ENCODE assay signal across 17 cellular contexts in the genomic region with DNA sequence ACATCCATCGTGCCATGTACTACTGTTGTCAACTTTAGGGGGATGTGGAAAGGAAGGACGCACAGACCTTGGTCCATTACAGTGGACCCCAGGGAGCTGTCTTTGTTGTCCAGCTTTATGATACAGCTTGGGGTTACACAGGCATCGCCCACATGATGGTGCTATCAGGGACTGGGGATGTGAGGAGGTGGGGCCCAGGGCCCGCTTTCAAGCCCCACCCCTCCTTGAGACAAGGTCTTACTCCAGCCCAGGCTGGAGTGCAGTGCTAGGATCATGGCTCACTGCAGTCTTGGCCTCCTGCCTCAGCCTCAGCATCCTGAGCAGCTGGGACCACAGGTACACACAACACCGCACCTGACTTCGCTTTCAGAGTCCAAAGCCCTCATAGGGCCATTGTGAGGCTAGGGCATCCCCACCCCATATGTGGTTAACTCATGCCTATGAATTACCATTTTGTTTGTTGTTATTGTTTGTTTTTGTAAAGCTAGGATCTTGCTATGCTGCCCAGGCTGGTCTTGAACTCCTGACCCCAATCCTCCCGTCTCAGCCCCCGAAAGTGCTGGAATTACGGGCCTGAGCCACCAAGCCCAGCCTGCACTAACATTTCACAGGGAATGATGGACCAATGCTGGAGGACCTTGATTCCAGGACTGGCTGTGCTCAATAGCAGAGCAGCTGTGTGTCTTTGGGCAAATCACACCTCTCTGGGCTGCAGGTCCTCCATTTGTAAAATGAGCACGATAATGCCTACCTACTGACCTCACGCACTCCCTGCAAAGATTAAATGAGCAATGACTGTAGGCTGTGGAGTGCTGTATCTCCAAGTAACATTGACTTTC. TPM values are rescaled to one million over a fixed set of nuclear protein-coding genes. Genes with fewer than 3 reads are reported as not detected.
A peak's percentile ranks its signal among the peaks of the same experiment; 100 is the strongest.
DNase-seq lines count a peak whose midpoint lies in the region; ATAC-seq, FAIRE-seq and TF ChIP-seq lines count a peak whose summit lies in the region.
"Had no signal": no experiment of that assay in that cellular context is flagged by ENCODE, and none has a peak within 500 bp of the region (broad histone marks: within the 10 kb centered on the region; RNA-seq: fewer than 3 reads in every experiment).

No MANE protein-coding gene starts in this region.

- in situ Hi-C loops in GM12878 (cut with MboI) (loop anchor here (25.0 kb wide), 1 partner anchor 1659 kb away; no protein-coding TSS in a partner anchor), GM23248 (cut with MboI) (no loop called here)

- CTCF ChIA-PET in GM12878 (lab: Yijun Ruan, JAX): interaction anchor here (1.6 kb wide), 1 partner anchor 15 kb away, joined by 6 read pairs; no protein-coding TSS in a partner anchor

- H4K20me1 ChIP-seq in GM12878 (ENCODE audit: control insufficient read depth, insufficient read depth) (no peaks in the 10 kb centered on the region), GM23248 (ENCODE audit: insufficient read depth) (no peaks in the 10 kb centered on the region; the same call in 1 of the 2 replicates)

- H3K27me3 ChIP-seq in HL-60 (ENCODE audit: insufficient read depth, poor library complexity, severe bottlenecking) (no peaks in the 10 kb centered on the region), GM12878 (replicated peaks in 1 of 2; ENCODE audit: control insufficient read depth in 2 of 2, insufficient read depth in 2 of 2, low read length in 1 of 2) (no peaks in the 10 kb centered on the region), GM23248 (replicated peaks; ENCODE audit: insufficient read depth) (no peaks in the 10 kb centered on the region)
- H3K27me3 ChIP-seq: esophagus squamous epithelium, SJCRH30 had no signal

- H3K79me2 ChIP-seq in GM12878 (ENCODE audit: control insufficient read depth, insufficient read depth, low read length): peaks cover 80% of the 10 kb centered on the region
- peaks cover 99% of the 10 kb centered on the region for H3K79me2 ChIP-seq in GM23248 (ENCODE audit: insufficient read depth)

- H3K27me3 Mint-ChIP-seq in CD14-positive monocyte (ENCODE audit: low read depth in 3 of 3): peaks cover 0 to 4% (median 0%) of the 10 kb centered on the region in 3 donors
- H3K27me3 Mint-ChIP-seq in naive thymus-derived CD8-positive, alpha-beta T cell: no peaks in the 10 kb centered on the region

- POLR2A ChIA-PET in GM12878 (lab: Charles Lee): interaction anchor here (0.6 kb wide), 1 partner anchor 32 kb away, joined by 7 read pairs; no protein-coding TSS in a partner anchor
- POLR2A ChIA-PET in naive thymus-derived CD8-positive, alpha-beta T cell (lab: Charles Lee): interaction anchor here (0.8 to 1.4 kb wide), 3 partner anchors 11 to 33 kb away, joined by 3 to 7 read pairs (median 3); partner anchors contain the start of gene FCSK

- no peak for ATAC-seq in GM12878
- no peak for ATAC-seq in naive thymus-derived CD8-positive, alpha-beta T cell
- ATAC-seq in HG02938 (IDR thresholded peaks at IDR 0.05; ENCODE audit: unreplicated experiment): no peak
- ATAC-seq: activated CD4-positive, CD25-positive, alpha-beta regulatory T cell treated with anti-CD3 and anti-CD28 coated beads, Interleukin-2, amount 50 U/mL, for 24 hours; PC-3 had no signal

- peaks cover 59% of the 10 kb centered on the region for H3K4me1 Mint-ChIP-seq in CD14-positive monocyte
- peaks cover 33 to 74% (median 65%) of the 10 kb centered on the region in 4 donors for H3K4me1 Mint-ChIP-seq in naive thymus-derived CD8-positive, alpha-beta T cell

- H2AFZ ChIP-seq in GM12878 (ENCODE audit: control insufficient read depth, low read depth, low read length) (no peak overlapping the region), GM23248 (no peak overlapping the region)

- no peak overlapping the region for H3K4me3 ChIP-seq in HL-60 (replicated peaks; ENCODE audit: insufficient read depth, low read length)
- no peak overlapping the region for H3K4me3 ChIP-seq in GM12878
- no peak overlapping the region for H3K4me3 ChIP-seq in GM23248
- H3K4me3 ChIP-seq: esophagus squamous epithelium, SJCRH30 had no signal

- peak overlapping the region; percentile 83 for H3K27ac ChIP-seq in HL-60 (replicated peaks)
- no peak overlapping the region; the same call in 1 of the 2 replicates for H3K27ac ChIP-seq in GM12878 (ENCODE audit: control insufficient read depth, insufficient read depth)
- no peak overlapping the region for H3K27ac ChIP-seq in GM23248
- H3K27ac ChIP-seq: esophagus squamous epithelium, SJCRH30 had no signal

- BruUV-seq in GM12878 (replicated peaks; lab: Mats Ljungman, UMichigan): TSS peak; percentile 2

- intact Hi-C loops in CD14-positive monocyte (cut with micrococcal nuclease) (loop anchor here in 1 of 2 donors (2.0 kb wide), 1 partner anchor 13 kb away; no protein-coding TSS in a partner anchor), GM12878 (cut with micrococcal nuclease; ENCODE audit: unreplicated experiment) (no loop called here)

- 90% methylated on average over 11 of the region's 11 CpGs for WGBS in GM12878 (ENCODE audit: insufficient coverage, insufficient replicate concordance, low lambda C conversion rate, missing lambda C conversion rate)
- 93 to 94% methylated on average over 11 of the region's 11 CpGs for WGBS in GM23248 (ENCODE audit: low coverage in 1 of 2, low lambda C conversion rate in 2 of 2, missing lambda C conversion rate in 2 of 2), 2 experiments

- peaks cover 23 to 47% of the 10 kb centered on the region in 2 donors for H3K36me3 Mint-ChIP-seq in CD14-positive monocyte
- peaks cover 0 to 17% (median 0%) of the 10 kb centered on the region in 3 donors for H3K36me3 Mint-ChIP-seq in naive thymus-derived CD8-positive, alpha-beta T cell

- H3K27ac Mint-ChIP-seq in CD14-positive monocyte: peak overlapping the region in 5 of 7 donors; percentile 15 to 99 (median 93)
- peak overlapping the region; percentile 34 to 89 (median 80) for H3K27ac Mint-ChIP-seq in naive thymus-derived CD8-positive, alpha-beta T cell

- no peak for TF ChIP-seq POLR2A in GM12878 (IDR thresholded peaks at IDR 0.05; ENCODE audit: low read depth, low read length)

- DNase-seq in CD14-positive monocyte (ENCODE audit: low spot score) (no peak), HL-60 (ENCODE audit: low read depth in 1 of 2, low spot score in 1 of 2) (no peak), GM12878 (ENCODE audit: low read depth, low spot score) (no peak), DMS79 (lab: John Stamatoyannopoulos, UW) (no peak), GM23248 (no peak), NCI-H2029 (lab: John Stamatoyannopoulos, UW) (no peak)
- DNase-seq in naive thymus-derived CD8-positive, alpha-beta T cell: no peak
- DNase-seq: esophagus squamous epithelium; left colon; NCI-H1092 treated with DMSO at 0.1 percent for 48 hours; NCI-H748 treated with DMSO at 0.1 percent for 48 hours; PC-3; SJCRH30; stimulated activated CD4-positive, alpha-beta T cell treated with anti-CD3 and anti-CD28 coated beads, Interleukin-15, amount 100 ng/mL, for 24 hours; T-helper 2 cell had no signal

- no peaks in the 10 kb centered on the region for H3K9me3 Mint-ChIP-seq in CD14-positive monocyte
- no peaks in the 10 kb centered on the region for H3K9me3 Mint-ChIP-seq in naive thymus-derived CD8-positive, alpha-beta T cell

- TF ChIP-seq RAD21 in GM12878 (IDR thresholded peaks at IDR 0.05; ENCODE audit: insufficient read depth, low read depth, low read length): no peak

- H3K4me3 Mint-ChIP-seq in CD14-positive monocyte: no peak overlapping the region
- no peak overlapping the region for H3K4me3 Mint-ChIP-seq in naive thymus-derived CD8-positive, alpha-beta T cell

- H3K9ac ChIP-seq in GM12878 (ENCODE audit: control insufficient read depth, insufficient read depth, low read length): no peak overlapping the region
- H3K9ac ChIP-seq in GM23248: no peak overlapping the region

- SMC1A ChIA-PET in GM12878 (lab: Charles Lee; ENCODE audit: uncharacterized antibody, unreplicated experiment): interaction anchor here (0.7 to 1.7 kb wide), 3 partner anchors 10 to 62 kb away, joined by 3 to 4 read pairs (median 3); no protein-coding TSS in a partner anchor

- peaks cover 52% of the 10 kb centered on the region for H3K4me1 ChIP-seq in GM12878 (ENCODE audit: control insufficient read depth, insufficient read depth, low read length)
- no peaks in the 10 kb centered on the region for H3K4me1 ChIP-seq in GM23248 (ENCODE audit: insufficient read depth)
- H3K4me1 ChIP-seq: SJCRH30 had no signal

- H3K4me2 ChIP-seq in GM12878 (ENCODE audit: control insufficient read depth, insufficient read depth) (no peak overlapping the region), GM23248 (ENCODE audit: unreplicated experiment) (no peak overlapping the region)

- no peak for FAIRE-seq in GM12878 (lab: Jason Lieb, UNC)

- H3K36me3 ChIP-seq in GM12878 (ENCODE audit: control insufficient read depth in 2 of 2, insufficient read depth in 2 of 2, low read length in 1 of 2) (peaks cover 21 to 23% of the 10 kb centered on the region in 2 experiments; a peak in 3 of 4 replicates), GM23248 (ENCODE audit: low read depth) (no peaks in the 10 kb centered on the region)
- H3K36me3 ChIP-seq: esophagus squamous epithelium, SJCRH30 had no signal

- TF ChIP-seq EP300 in GM12878 (IDR thresholded peaks at IDR 0.05; ENCODE audit: borderline replicate concordance in 1 of 2, control insufficient read depth in 1 of 2, low read depth in 2 of 2, low read length in 2 of 2): no peak

- RAD21 ChIA-PET in GM12878 (lab: Charles Lee; ENCODE audit: unreplicated experiment): interaction anchor here (0.6 to 1.2 kb wide), 2 partner anchors 11 to 122 kb away, joined by 3 to 4 read pairs; partner anchors contain the start of gene DDX19B

- H3K9me2 ChIP-seq in GM23248 (ENCODE audit: insufficient read depth): no peaks in the 10 kb centered on the region

- TF ChIP-seq CTCF in CD14-positive monocyte (IDR thresholded peaks at IDR 0.05) (no peak), HL-60 (IDR thresholded peaks at IDR 0.05; ENCODE audit: insufficient read depth, low read length) (no peak), GM12878 (IDR thresholded peaks at IDR 0.05 in 2 of 3, conservative IDR thresholded peaks at IDR 0.05 in 1 of 3; ENCODE audit: control insufficient read depth in 2 of 3, extremely low read depth in 1 of 3, insufficient read depth in 1 of 3, low read depth in 3 of 3, low read length in 3 of 3) (no peak)

- H3F3A ChIP-seq in GM23248 (ENCODE audit: insufficient read depth): no peaks in the 10 kb centered on the region

- H3K9me3 ChIP-seq in GM12878 (replicated peaks; ENCODE audit: control insufficient read depth, insufficient read depth, low read length) (no peaks in the 10 kb centered on the region), GM23248 (ENCODE audit: low read depth) (no peaks in the 10 kb centered on the region)
- H3K9me3 ChIP-seq: esophagus squamous epithelium, SJCRH30 had no signal

RNA-seq across cellular contexts. Expression of gene ST3GAL2, which starts 17.2 kb away (rescaled TPM):
- polyA plus RNA-seq in CD14-positive monocyte (10 to 100 TPM; 13.5 to 20.0 TPM), GM12878 (2011; rRNA removed) (20.7 and 29.7 TPM in 2 replicates), GM12878 (2014; fragmentation: Illumina TruSeq; extraction: Trizol) (4.9 and 15.5 TPM in 2 replicates), GM12878 (2014; fragmentation: Nextera tagmentation; extraction: Ambion mirVana) (1 to 10 TPM in 1 of 2 experiments, under 1 TPM in 1; 0.95 to 1.4 TPM), GM12878 (2014; rRNA removed) (39.5 and 49.8 TPM in 2 replicates), GM12878 (2016; fragmentation: Nextera tagmentation; extraction: Ambion mirVana) (10 to 100 TPM; 10.5 to 23.4 TPM), GM23248 (2016; fragmentation: Nextera tagmentation; extraction: Ambion mirVana) (10.8 and 13.3 TPM in 2 replicates)
- total RNA-seq in GM12878 (2013; cell fraction: nucleolus; rRNA removed): 143 and 167 TPM in 2 replicates
- total RNA-seq in GM12878 (2014; rRNA removed) (40.2 and 43.7 TPM in 2 replicates), GM12878 (2014; rRNA removed; fragmentation: Illumina TruSeq; extraction: Trizol) (22.7 and 28.4 TPM in 2 replicates), GM12878 (2021) (61.7 and 66.7 TPM in 2 replicates)
- 8.7 TPM for polyA plus RNA-seq in GM12878 (2011; ENCODE audit: low read depth)
- 35.3 and 44.9 TPM in 2 replicates for polyA plus RNA-seq in GM12878 (2011; cell fraction: cytosol; rRNA removed)
- 23.2 and 29.6 TPM in 2 replicates for polyA plus RNA-seq in GM12878 (2011; cell fraction: nucleus; rRNA removed)
- 35.0 and 38.4 TPM in 2 replicates for polyA plus RNA-seq in GM12878 (2012)
- polyA minus RNA-seq in GM12878 (2011; rRNA and poly(A)+ RNA removed): 68.2 and 127 TPM in 2 replicates
- 39.0 and 49.5 TPM in 2 replicates for polyA minus RNA-seq in GM12878 (2011; cell fraction: cytosol; rRNA and poly(A)+ RNA removed)
- 38.8 and 58.4 TPM in 2 replicates for polyA minus RNA-seq in GM12878 (2011; cell fraction: nucleus; rRNA and poly(A)+ RNA removed)
- 10 to 100 TPM; 30.5 to 31.9 TPM for total RNA-seq in naive thymus-derived CD8-positive, alpha-beta T cell
- polyA plus RNA-seq in naive thymus-derived CD8-positive, alpha-beta T cell: 10 to 100 TPM; 14.6 to 23.4 (median 16.5) TPM
- 28.8 and 32.5 TPM in 2 replicates for total RNA-seq in GM23248 (2014; rRNA removed; shearing (Covaris generic))

RNA-seq across cellular contexts. Expression of gene FCSK, which starts 32.7 kb away (rescaled TPM):
- 1 to 10 TPM; 4.2 to 6.4 TPM for polyA plus RNA-seq in CD14-positive monocyte
- total RNA-seq in GM12878 (2013; cell fraction: nucleolus; rRNA removed): 54.6 and 60.5 TPM in 2 replicates
- total RNA-seq in GM12878 (2014; rRNA removed): 12.9 and 13.5 TPM in 2 replicates
- 5.0 and 5.4 TPM in 2 replicates for total RNA-seq in GM12878 (2014; rRNA removed; fragmentation: Illumina TruSeq; extraction: Trizol)
- total RNA-seq in GM12878 (2021): 17.6 and 18.7 TPM in 2 replicates
- polyA plus RNA-seq in GM12878 (2011; ENCODE audit: low read depth): 6.8 TPM
- polyA plus RNA-seq in GM12878 (2011; rRNA removed): 5.1 and 9.5 TPM in 2 replicates
- 9.9 and 11.6 TPM in 2 replicates for polyA plus RNA-seq in GM12878 (2011; cell fraction: cytosol; rRNA removed)
- polyA plus RNA-seq in GM12878 (2011; cell fraction: nucleus; rRNA removed): 60.0 and 67.4 TPM in 2 replicates
- polyA plus RNA-seq in GM12878 (2012): 8.0 and 8.3 TPM in 2 replicates
- 2.8 and 6.2 TPM in 2 replicates for polyA plus RNA-seq in GM12878 (2014; fragmentation: Illumina TruSeq; extraction: Trizol)
- polyA plus RNA-seq in GM12878 (2014; fragmentation: Nextera tagmentation; extraction: Ambion mirVana): 1 to 10 TPM in 1 of 2 experiments, under 1 TPM in 1; 0.60 to 1.5 TPM
- polyA plus RNA-seq in GM12878 (2014; rRNA removed): 13.6 and 15.7 TPM in 2 replicates
- polyA plus RNA-seq in GM12878 (2016; fragmentation: Nextera tagmentation; extraction: Ambion mirVana): 1 to 10 TPM; 5.8 to 8.5 TPM
- 5.4 and 12.7 TPM in 2 replicates for polyA minus RNA-seq in GM12878 (2011; rRNA and poly(A)+ RNA removed)
- 4.7 and 6.3 TPM in 2 replicates for polyA minus RNA-seq in GM12878 (2011; cell fraction: cytosol; rRNA and poly(A)+ RNA removed)
- polyA minus RNA-seq in GM12878 (2011; cell fraction: nucleus; rRNA and poly(A)+ RNA removed): 12.7 and 17.6 TPM in 2 replicates
- total RNA-seq in naive thymus-derived CD8-positive, alpha-beta T cell: 10 to 100 TPM; 35.2 to 39.7 TPM
- polyA plus RNA-seq in naive thymus-derived CD8-positive, alpha-beta T cell: 1 to 10 TPM; 4.5 to 9.6 (median 9.3) TPM
- total RNA-seq in GM23248 (2014; rRNA removed; shearing (Covaris generic)): 6.1 and 6.8 TPM in 2 replicates
- polyA plus RNA-seq in GM23248 (2016; fragmentation: Nextera tagmentation; extraction: Ambion mirVana): 2.2 and 2.6 TPM in 2 replicates
